Comparison of ENCODE assay signal across 2 cellular contexts in the genomic region with DNA sequence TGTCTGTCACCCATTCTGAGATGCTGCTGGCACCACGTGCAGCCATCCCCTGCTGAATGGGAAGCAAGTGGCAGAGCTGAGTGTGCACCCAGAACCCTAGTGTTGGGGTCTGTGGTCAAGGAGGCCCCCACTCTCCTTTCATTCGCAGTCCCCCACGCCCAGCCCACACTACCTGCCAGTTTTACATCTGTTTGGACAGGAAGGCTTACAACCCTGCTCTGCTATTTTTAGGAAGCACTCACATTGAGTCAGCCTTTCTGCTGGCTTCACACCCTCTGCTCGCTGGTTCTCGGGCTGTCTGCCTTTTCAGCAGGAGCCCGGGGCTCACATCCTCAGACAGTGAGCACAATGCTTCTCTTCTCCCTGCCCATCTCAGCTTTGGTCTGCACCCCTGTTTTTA.
TF ChIP-seq lines count a peak whose summit lies in the region.

No MANE protein-coding gene starts in this region.

TF ChIP-seq in K562, 482 proteins besides CTCF, POLR2A, EP300 and RAD21:
- TF ChIP-seq ZNF184 (CRISPR knock-in tag; IDR thresholded peaks at IDR 0.05) = no peak
- TF ChIP-seq, protein P1, sequence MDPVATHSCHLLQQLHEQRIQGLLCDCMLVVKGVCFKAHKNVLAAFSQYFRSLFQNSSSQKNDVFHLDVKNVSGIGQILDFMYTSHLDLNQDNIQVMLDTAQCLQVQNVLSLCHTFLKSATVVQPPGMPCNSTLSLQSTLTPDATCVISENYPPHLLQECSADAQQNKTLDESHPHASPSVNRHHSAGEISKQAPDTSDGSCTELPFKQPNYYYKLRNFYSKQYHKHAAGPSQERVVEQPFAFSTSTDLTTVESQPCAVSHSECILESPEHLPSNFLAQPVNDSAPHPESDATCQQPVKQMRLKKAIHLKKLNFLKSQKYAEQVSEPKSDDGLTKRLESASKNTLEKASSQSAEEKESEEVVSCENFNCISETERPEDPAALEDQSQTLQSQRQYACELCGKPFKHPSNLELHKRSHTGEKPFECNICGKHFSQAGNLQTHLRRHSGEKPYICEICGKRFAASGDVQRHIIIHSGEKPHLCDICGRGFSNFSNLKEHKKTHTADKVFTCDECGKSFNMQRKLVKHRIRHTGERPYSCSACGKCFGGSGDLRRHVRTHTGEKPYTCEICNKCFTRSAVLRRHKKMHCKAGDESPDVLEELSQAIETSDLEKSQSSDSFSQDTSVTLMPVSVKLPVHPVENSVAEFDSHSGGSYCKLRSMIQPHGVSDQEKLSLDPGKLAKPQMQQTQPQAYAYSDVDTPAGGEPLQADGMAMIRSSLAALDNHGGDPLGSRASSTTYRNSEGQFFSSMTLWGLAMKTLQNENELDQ (CRISPR knock-in tag; IDR thresholded peaks at IDR 0.05; ENCODE audit: borderline replicate concordance) = no peak
- no peak for TF ChIP-seq KAT2B (IDR thresholded peaks at IDR 0.05; ENCODE audit: low read depth, low read length)
- no peak for TF ChIP-seq EHMT2 (IDR thresholded peaks at IDR 0.05)
TF ChIP-seq in K562: peak in this region for 0.

TF ChIP-seq in HEK293T, 16 proteins besides CTCF, POLR2A, EP300 and RAD21:
- no peak for TF ChIP-seq L3MBTL2 (conservative IDR thresholded peaks at IDR 0.05)
